Comparison of ENCODE assay signal across 14 cellular contexts in genomic region chr2:191738003-191738402, GRCh38.
DNase-seq lines count a peak whose midpoint lies in the region; ATAC-seq and TF ChIP-seq lines count a peak whose summit lies in the region.
"Had no signal": no experiment of that assay in that cellular context is flagged by ENCODE, and none has a peak within 500 bp of the region (broad histone marks: within the 10 kb centered on the region; RNA-seq: fewer than 3 reads in every experiment).

No MANE protein-coding gene starts in this region.

- ATAC-seq in GM18517 (IDR thresholded peaks at IDR 0.05; ENCODE audit: unreplicated experiment) (no peak), HG03139 (IDR thresholded peaks at IDR 0.05; ENCODE audit: unreplicated experiment) (no peak)
- ATAC-seq: A549; CD8-positive, alpha-beta T cell had no signal

- in situ Hi-C loops in GM13977 (cut with MboI; ENCODE audit: low pct_unique_long_range_greater_than_20kb, low sequenced_read_pairs, unreplicated experiment) = no loop called here

- TF ChIP-seq CTCF in GM13977 (IDR thresholded peaks at IDR 0.05; ENCODE audit: extremely low read depth, insufficient read depth, missing control alignments) = no peak

- DNase-seq in DMS53 (lab: John Stamatoyannopoulos, UW) = peak; percentile 28
- DNase-seq in DMS53 treated with DMSO at 0.1 percent for 48 hours (lab: John Stamatoyannopoulos, UW; ENCODE audit: unreplicated experiment) = no peak
- DNase-seq in middle frontal gyrus (ENCODE audit: extremely low spot score, low spot score) = peak; percentile 21
- DNase-seq in pons (ENCODE audit: low spot score) = peak; percentile 7
- DNase-seq in GM13977 (ENCODE audit: low spot score) = no peak
- DNase-seq: AML-193; Caco-2; Calu3; CD4-positive, alpha-beta T cell; CD8-positive, alpha-beta T cell; GF-D8 had no signal

Comparison
In these comparisons a context has a peak if more than half of its experiments do, and no peak if none do; other contexts are left out.
1. DNase-seq: peak in DMS53 (single experiment), middle frontal gyrus (single experiment) and pons (single experiment); none in DMS53 treated with DMSO at 0.1 percent for 48 hours (single experiment) and GM13977 (single experiment).